22 cellular contexts compared by ENCODE assay signal in genomic region chr18:73805991-73806390, GRCh38.
"Had no signal": no experiment of that assay in that cellular context is flagged by ENCODE, and none has a peak within 500 bp of the region (broad histone marks: within the 10 kb centered on the region; RNA-seq: fewer than 3 reads in every experiment).

No MANE protein-coding gene starts in this region.

- H3K4me3 ChIP-seq: SJCRH30 had no signal

- H3K9me3 ChIP-seq: SJCRH30 had no signal

- ATAC-seq: Panc1, PC-3, SK-N-SH treated with all-trans-retinoic acid at 6 μM for 48 hours had no signal

- H3K36me3 ChIP-seq: SJCRH30 had no signal

- H3K27ac ChIP-seq: RWPE1, SJCRH30 had no signal

- H3K27me3 ChIP-seq: SJCRH30 had no signal

- DNase-seq: IMR-90, Karpas-422, KG1, MM.1S, NCI-H1092 treated with DMSO at 0.1 percent for 48 hours, NCI-H1436, NCI-H187, NCI-H2029, NCI-H2081 treated with DMSO at 0.1 percent for 48 hours, NCI-H2171, NCI-H226, NCI-H446, NCI-H510A, NCI-H524 treated with DMSO at 0.1 percent for 48 hours, NCI-H69, NCI-H774, PC-3, SHP77 treated with DMSO at 0.1 percent for 48 hours, SJCRH30 had no signal

- H3K4me1 ChIP-seq: SJCRH30 had no signal
